ENCODE assay signal across 1 cellular context in the genomic region with DNA sequence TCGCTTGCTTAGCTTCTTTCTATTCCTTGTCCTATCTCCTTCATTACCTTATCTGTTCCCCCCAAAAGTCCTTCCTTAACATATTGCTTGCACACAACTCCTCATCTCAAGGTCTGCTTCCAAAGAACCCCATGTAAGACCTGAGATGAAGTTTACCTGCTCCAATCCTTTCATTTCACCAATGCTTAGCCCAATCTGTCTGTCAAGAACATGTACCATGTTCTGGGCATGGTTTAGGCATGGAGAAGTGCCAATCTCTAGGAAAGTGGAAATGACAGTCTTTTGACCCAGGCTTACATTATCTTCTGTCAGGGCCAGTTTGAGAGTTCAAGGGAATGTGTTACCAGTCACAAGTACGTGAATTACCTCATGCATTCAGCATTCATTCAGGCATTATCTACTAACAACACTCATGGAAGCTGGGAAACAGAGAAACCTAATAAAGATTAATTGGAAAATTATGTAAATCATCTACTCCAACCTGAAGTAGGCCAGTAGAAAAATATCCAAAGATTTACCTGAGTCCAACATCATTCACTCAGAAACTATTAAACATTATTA.
TF ChIP-seq lines count a peak whose summit lies in the region.

No MANE protein-coding gene starts in this region.

TF ChIP-seq in K562, 482 proteins besides CTCF, POLR2A, EP300 and RAD21 (continued from another document and continues in another):
- TF ChIP-seq, protein P1, sequence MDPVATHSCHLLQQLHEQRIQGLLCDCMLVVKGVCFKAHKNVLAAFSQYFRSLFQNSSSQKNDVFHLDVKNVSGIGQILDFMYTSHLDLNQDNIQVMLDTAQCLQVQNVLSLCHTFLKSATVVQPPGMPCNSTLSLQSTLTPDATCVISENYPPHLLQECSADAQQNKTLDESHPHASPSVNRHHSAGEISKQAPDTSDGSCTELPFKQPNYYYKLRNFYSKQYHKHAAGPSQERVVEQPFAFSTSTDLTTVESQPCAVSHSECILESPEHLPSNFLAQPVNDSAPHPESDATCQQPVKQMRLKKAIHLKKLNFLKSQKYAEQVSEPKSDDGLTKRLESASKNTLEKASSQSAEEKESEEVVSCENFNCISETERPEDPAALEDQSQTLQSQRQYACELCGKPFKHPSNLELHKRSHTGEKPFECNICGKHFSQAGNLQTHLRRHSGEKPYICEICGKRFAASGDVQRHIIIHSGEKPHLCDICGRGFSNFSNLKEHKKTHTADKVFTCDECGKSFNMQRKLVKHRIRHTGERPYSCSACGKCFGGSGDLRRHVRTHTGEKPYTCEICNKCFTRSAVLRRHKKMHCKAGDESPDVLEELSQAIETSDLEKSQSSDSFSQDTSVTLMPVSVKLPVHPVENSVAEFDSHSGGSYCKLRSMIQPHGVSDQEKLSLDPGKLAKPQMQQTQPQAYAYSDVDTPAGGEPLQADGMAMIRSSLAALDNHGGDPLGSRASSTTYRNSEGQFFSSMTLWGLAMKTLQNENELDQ (CRISPR knock-in tag; IDR thresholded peaks at IDR 0.05; ENCODE audit: borderline replicate concordance), result no peak
- TF ChIP-seq, protein P2, sequence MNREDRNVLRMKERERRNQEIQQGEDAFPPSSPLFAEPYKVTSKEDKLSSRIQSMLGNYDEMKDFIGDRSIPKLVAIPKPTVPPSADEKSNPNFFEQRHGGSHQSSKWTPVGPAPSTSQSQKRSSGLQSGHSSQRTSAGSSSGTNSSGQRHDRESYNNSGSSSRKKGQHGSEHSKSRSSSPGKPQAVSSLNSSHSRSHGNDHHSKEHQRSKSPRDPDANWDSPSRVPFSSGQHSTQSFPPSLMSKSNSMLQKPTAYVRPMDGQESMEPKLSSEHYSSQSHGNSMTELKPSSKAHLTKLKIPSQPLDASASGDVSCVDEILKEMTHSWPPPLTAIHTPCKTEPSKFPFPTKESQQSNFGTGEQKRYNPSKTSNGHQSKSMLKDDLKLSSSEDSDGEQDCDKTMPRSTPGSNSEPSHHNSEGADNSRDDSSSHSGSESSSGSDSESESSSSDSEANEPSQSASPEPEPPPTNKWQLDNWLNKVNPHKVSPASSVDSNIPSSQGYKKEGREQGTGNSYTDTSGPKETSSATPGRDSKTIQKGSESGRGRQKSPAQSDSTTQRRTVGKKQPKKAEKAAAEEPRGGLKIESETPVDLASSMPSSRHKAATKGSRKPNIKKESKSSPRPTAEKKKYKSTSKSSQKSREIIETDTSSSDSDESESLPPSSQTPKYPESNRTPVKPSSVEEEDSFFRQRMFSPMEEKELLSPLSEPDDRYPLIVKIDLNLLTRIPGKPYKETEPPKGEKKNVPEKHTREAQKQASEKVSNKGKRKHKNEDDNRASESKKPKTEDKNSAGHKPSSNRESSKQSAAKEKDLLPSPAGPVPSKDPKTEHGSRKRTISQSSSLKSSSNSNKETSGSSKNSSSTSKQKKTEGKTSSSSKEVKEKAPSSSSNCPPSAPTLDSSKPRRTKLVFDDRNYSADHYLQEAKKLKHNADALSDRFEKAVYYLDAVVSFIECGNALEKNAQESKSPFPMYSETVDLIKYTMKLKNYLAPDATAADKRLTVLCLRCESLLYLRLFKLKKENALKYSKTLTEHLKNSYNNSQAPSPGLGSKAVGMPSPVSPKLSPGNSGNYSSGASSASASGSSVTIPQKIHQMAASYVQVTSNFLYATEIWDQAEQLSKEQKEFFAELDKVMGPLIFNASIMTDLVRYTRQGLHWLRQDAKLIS (CRISPR knock-in tag; IDR thresholded peaks at IDR 0.05), result peak; percentile 80
- TF ChIP-seq SMAD4 (CRISPR knock-in tag; conservative IDR thresholded peaks at IDR 0.05) (no peak), XRCC3 (IDR thresholded peaks at IDR 0.05) (no peak), CREM (IDR thresholded peaks at IDR 0.05; ENCODE audit: low read depth) (no peak), SRSF9 (IDR thresholded peaks at IDR 0.05; ENCODE audit: borderline replicate concordance, low read depth, low read length) (no peak), RBM39 (optimal IDR thresholded peaks at IDR 0.05; ENCODE audit: low read depth, low read length) (no peak), ATF7 (IDR thresholded peaks at IDR 0.05) (peak; percentile 42; the same call in 1 of the 2 replicates), NCOA2 (IDR thresholded peaks at IDR 0.05; ENCODE audit: partially characterized antibody in 2 of 2) (no peak), FOXK2 (conservative IDR thresholded peaks at IDR 0.05 in 1 of 2, IDR thresholded peaks at IDR 0.05 in 1 of 2; ENCODE audit: low read depth in 2 of 2) (no peak), SMAD2 (IDR thresholded peaks at IDR 0.05; ENCODE audit: low read depth, low read length) (no peak), DMBX1 (CRISPR knock-in tag; IDR thresholded peaks at IDR 0.05; ENCODE audit: borderline replicate concordance) (no peak), ERF (CRISPR knock-in tag; IDR thresholded peaks at IDR 0.05) (no peak), SAFB (IDR thresholded peaks at IDR 0.05; ENCODE audit: borderline replicate concordance, low read depth, low read length) (no peak), POU5F1 (IDR thresholded peaks at IDR 0.05; ENCODE audit: borderline replicate concordance, low read depth, low read length, partially characterized antibody) (no peak), ZNF140 (CRISPR knock-in tag; IDR thresholded peaks at IDR 0.05) (no peak), SIN3B (IDR thresholded peaks at IDR 0.05; ENCODE audit: low read depth) (no peak)
- TF ChIP-seq, protein P3, sequence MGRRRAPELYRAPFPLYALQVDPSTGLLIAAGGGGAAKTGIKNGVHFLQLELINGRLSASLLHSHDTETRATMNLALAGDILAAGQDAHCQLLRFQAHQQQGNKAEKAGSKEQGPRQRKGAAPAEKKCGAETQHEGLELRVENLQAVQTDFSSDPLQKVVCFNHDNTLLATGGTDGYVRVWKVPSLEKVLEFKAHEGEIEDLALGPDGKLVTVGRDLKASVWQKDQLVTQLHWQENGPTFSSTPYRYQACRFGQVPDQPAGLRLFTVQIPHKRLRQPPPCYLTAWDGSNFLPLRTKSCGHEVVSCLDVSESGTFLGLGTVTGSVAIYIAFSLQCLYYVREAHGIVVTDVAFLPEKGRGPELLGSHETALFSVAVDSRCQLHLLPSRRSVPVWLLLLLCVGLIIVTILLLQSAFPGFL (CRISPR knock-in tag; IDR thresholded peaks at IDR 0.05), result no peak
- TF ChIP-seq, protein P4, sequence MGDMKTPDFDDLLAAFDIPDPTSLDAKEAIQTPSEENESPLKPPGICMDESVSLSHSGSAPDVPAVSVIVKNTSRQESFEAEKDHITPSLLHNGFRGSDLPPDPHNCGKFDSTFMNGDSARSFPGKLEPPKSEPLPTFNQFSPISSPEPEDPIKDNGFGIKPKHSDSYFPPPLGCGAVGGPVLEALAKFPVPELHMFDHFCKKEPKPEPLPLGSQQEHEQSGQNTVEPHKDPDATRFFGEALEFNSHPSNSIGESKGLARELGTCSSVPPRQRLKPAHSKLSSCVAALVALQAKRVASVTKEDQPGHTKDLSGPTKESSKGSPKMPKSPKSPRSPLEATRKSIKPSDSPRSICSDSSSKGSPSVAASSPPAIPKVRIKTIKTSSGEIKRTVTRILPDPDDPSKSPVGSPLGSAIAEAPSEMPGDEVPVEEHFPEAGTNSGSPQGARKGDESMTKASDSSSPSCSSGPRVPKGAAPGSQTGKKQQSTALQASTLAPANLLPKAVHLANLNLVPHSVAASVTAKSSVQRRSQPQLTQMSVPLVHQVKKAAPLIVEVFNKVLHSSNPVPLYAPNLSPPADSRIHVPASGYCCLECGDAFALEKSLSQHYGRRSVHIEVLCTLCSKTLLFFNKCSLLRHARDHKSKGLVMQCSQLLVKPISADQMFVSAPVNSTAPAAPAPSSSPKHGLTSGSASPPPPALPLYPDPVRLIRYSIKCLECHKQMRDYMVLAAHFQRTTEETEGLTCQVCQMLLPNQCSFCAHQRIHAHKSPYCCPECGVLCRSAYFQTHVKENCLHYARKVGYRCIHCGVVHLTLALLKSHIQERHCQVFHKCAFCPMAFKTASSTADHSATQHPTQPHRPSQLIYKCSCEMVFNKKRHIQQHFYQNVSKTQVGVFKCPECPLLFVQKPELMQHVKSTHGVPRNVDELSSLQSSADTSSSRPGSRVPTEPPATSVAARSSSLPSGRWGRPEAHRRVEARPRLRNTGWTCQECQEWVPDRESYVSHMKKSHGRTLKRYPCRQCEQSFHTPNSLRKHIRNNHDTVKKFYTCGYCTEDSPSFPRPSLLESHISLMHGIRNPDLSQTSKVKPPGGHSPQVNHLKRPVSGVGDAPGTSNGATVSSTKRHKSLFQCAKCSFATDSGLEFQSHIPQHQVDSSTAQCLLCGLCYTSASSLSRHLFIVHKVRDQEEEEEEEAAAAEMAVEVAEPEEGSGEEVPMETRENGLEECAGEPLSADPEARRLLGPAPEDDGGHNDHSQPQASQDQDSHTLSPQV (IDR thresholded peaks at IDR 0.05), result no peak
- TF ChIP-seq, protein P5, sequence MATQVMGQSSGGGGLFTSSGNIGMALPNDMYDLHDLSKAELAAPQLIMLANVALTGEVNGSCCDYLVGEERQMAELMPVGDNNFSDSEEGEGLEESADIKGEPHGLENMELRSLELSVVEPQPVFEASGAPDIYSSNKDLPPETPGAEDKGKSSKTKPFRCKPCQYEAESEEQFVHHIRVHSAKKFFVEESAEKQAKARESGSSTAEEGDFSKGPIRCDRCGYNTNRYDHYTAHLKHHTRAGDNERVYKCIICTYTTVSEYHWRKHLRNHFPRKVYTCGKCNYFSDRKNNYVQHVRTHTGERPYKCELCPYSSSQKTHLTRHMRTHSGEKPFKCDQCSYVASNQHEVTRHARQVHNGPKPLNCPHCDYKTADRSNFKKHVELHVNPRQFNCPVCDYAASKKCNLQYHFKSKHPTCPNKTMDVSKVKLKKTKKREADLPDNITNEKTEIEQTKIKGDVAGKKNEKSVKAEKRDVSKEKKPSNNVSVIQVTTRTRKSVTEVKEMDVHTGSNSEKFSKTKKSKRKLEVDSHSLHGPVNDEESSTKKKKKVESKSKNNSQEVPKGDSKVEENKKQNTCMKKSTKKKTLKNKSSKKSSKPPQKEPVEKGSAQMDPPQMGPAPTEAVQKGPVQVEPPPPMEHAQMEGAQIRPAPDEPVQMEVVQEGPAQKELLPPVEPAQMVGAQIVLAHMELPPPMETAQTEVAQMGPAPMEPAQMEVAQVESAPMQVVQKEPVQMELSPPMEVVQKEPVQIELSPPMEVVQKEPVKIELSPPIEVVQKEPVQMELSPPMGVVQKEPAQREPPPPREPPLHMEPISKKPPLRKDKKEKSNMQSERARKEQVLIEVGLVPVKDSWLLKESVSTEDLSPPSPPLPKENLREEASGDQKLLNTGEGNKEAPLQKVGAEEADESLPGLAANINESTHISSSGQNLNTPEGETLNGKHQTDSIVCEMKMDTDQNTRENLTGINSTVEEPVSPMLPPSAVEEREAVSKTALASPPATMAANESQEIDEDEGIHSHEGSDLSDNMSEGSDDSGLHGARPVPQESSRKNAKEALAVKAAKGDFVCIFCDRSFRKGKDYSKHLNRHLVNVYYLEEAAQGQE (CRISPR knock-in tag; IDR thresholded peaks at IDR 0.05; ENCODE audit: low read depth), result no peak
- TF ChIP-seq, protein P6, sequence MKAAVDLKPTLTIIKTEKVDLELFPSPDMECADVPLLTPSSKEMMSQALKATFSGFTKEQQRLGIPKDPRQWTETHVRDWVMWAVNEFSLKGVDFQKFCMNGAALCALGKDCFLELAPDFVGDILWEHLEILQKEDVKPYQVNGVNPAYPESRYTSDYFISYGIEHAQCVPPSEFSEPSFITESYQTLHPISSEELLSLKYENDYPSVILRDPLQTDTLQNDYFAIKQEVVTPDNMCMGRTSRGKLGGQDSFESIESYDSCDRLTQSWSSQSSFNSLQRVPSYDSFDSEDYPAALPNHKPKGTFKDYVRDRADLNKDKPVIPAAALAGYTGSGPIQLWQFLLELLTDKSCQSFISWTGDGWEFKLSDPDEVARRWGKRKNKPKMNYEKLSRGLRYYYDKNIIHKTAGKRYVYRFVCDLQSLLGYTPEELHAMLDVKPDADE (conservative IDR thresholded peaks at IDR 0.05; ENCODE audit: control insufficient read depth, low read depth, low read length), result no peak
- TF ChIP-seq, protein P7, sequence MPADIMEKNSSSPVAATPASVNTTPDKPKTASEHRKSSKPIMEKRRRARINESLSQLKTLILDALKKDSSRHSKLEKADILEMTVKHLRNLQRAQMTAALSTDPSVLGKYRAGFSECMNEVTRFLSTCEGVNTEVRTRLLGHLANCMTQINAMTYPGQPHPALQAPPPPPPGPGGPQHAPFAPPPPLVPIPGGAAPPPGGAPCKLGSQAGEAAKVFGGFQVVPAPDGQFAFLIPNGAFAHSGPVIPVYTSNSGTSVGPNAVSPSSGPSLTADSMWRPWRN (IDR thresholded peaks at IDR 0.05; ENCODE audit: low read depth), result no peak
- TF ChIP-seq, protein P8, sequence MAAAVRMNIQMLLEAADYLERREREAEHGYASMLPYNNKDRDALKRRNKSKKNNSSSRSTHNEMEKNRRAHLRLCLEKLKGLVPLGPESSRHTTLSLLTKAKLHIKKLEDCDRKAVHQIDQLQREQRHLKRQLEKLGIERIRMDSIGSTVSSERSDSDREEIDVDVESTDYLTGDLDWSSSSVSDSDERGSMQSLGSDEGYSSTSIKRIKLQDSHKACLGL (CRISPR knock-in tag; IDR thresholded peaks at IDR 0.05; ENCODE audit: borderline replicate concordance, poor library complexity, severe bottlenecking), result no peak
- TF ChIP-seq, protein P9, sequence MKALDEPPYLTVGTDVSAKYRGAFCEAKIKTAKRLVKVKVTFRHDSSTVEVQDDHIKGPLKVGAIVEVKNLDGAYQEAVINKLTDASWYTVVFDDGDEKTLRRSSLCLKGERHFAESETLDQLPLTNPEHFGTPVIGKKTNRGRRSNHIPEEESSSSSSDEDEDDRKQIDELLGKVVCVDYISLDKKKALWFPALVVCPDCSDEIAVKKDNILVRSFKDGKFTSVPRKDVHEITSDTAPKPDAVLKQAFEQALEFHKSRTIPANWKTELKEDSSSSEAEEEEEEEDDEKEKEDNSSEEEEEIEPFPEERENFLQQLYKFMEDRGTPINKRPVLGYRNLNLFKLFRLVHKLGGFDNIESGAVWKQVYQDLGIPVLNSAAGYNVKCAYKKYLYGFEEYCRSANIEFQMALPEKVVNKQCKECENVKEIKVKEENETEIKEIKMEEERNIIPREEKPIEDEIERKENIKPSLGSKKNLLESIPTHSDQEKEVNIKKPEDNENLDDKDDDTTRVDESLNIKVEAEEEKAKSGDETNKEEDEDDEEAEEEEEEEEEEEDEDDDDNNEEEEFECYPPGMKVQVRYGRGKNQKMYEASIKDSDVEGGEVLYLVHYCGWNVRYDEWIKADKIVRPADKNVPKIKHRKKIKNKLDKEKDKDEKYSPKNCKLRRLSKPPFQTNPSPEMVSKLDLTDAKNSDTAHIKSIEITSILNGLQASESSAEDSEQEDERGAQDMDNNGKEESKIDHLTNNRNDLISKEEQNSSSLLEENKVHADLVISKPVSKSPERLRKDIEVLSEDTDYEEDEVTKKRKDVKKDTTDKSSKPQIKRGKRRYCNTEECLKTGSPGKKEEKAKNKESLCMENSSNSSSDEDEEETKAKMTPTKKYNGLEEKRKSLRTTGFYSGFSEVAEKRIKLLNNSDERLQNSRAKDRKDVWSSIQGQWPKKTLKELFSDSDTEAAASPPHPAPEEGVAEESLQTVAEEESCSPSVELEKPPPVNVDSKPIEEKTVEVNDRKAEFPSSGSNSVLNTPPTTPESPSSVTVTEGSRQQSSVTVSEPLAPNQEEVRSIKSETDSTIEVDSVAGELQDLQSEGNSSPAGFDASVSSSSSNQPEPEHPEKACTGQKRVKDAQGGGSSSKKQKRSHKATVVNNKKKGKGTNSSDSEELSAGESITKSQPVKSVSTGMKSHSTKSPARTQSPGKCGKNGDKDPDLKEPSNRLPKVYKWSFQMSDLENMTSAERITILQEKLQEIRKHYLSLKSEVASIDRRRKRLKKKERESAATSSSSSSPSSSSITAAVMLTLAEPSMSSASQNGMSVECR (CRISPR knock-in tag; IDR thresholded peaks at IDR 0.05), result no peak
- TF ChIP-seq, protein P10, sequence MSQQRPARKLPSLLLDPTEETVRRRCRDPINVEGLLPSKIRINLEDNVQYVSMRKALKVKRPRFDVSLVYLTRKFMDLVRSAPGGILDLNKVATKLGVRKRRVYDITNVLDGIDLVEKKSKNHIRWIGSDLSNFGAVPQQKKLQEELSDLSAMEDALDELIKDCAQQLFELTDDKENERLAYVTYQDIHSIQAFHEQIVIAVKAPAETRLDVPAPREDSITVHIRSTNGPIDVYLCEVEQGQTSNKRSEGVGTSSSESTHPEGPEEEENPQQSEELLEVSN (IDR thresholded peaks at IDR 0.05; ENCODE audit: borderline replicate concordance in 1 of 2, extremely low read depth in 1 of 2, insufficient read depth in 1 of 2, insufficient read length in 1 of 2, low read depth in 1 of 2, low read length in 1 of 2, poor library complexity in 1 of 2, severe bottlenecking in 1 of 2), result no peak
